In genomic region chr7:20287317-20287716, GRCh38 we compare ENCODE assay signal across 23 cellular contexts. TPM values are rescaled to one million over a fixed set of nuclear protein-coding genes. Genes with fewer than 3 reads are reported as not detected.
DNase-seq lines count a peak whose midpoint lies in the region; ATAC-seq, FAIRE-seq and TF ChIP-seq lines count a peak whose summit lies in the region.
"Had no signal": no experiment of that assay in that cellular context is flagged by ENCODE, and none has a peak within 500 bp of the region (broad histone marks: within the 10 kb centered on the region; RNA-seq: fewer than 3 reads in every experiment).

No MANE protein-coding gene starts in this region.

- H3K27me3 ChIP-seq in GM12878 (replicated peaks in 1 of 2; ENCODE audit: control insufficient read depth in 2 of 2, insufficient read depth in 2 of 2, low read length in 1 of 2) (no peaks in the 10 kb centered on the region), adrenal gland (no peaks in the 10 kb centered on the region)
- H3K27me3 ChIP-seq: left lung, sigmoid colon, vagina had no signal

- TF ChIP-seq POLR2A in GM12878 (IDR thresholded peaks at IDR 0.05; ENCODE audit: low read depth, low read length) (no peak), adrenal gland (IDR thresholded peaks at IDR 0.05) (no peak)

- no peaks in the 10 kb centered on the region for H3K9me3 Mint-ChIP-seq in activated T-helper 1 cell treated with anti-CD3 and anti-CD28 coated beads, Interleukin-12 subunit alpha, Interleukin-12 subunit beta, Interleukin-2, Interleukin-4 antibody, amounts not matched to agents 30 ng/mL and 10 ng/mL and 1 ng/mL, durations not matched to agents 14 hours and 24 hours and 36 hours
- H3K9me3 Mint-ChIP-seq: activated B cell treated with CpG ODN at 0.5 μM for 24 hours; activated T-helper 17 cell treated with anti-CD3 and anti-CD28 coated beads, Interleukin-2, amount 50 U/mL, for 72 hours; GM23338; T-helper 1 cell treated with Interleukin-12 subunit alpha and Interleukin-12 subunit beta and Interleukin-4 antibody, amounts not matched to agents 30 μg/mL and 1 μg/mL, for 36 hours had no signal

- no peaks in the 10 kb centered on the region for H3K79me2 ChIP-seq in GM12878 (ENCODE audit: control insufficient read depth, insufficient read depth, low read length)

- SMC1A ChIA-PET in GM12878 (lab: Charles Lee; ENCODE audit: uncharacterized antibody, unreplicated experiment), result interaction anchor here (0.7 to 8.6 kb wide), 8 partner anchors 13 to 129 kb away, joined by 4 to 148 read pairs (median 46); partner anchors contain the start of gene MACC1

- CTCF ChIA-PET in GM12878 (lab: Yijun Ruan, JAX), result interaction anchor here (1.0 to 5.6 kb wide), 5 partner anchors 14 to 72 kb away, joined by 3 to 44 read pairs (median 4); no protein-coding TSS in a partner anchor

- no peak overlapping the region for H3K9ac ChIP-seq in GM12878 (ENCODE audit: control insufficient read depth, insufficient read depth, low read length)

- H3K4me3 ChIP-seq in GM12878 (no peak overlapping the region), adrenal gland (no peak overlapping the region)
- H3K4me3 ChIP-seq: GM23338, left lung, sigmoid colon, vagina had no signal

- H3K36me3 ChIP-seq in GM12878 (ENCODE audit: control insufficient read depth in 2 of 2, insufficient read depth in 2 of 2, low read length in 1 of 2) (no peaks in the 10 kb centered on the region), adrenal gland (replicated peaks in 1 of 2) (no peaks in the 10 kb centered on the region)
- H3K36me3 ChIP-seq: left lung, sigmoid colon, vagina had no signal

- H3K27ac Mint-ChIP-seq in activated T-helper 1 cell treated with anti-CD3 and anti-CD28 coated beads, Interleukin-12 subunit alpha, Interleukin-12 subunit beta, Interleukin-2, Interleukin-4 antibody, amounts not matched to agents 30 ng/mL and 10 ng/mL and 1 ng/mL, durations not matched to agents 14 hours and 24 hours and 36 hours, result no peak overlapping the region
- H3K27ac Mint-ChIP-seq: activated B cell treated with CpG ODN at 0.5 μM for 24 hours; activated T-helper 17 cell treated with anti-CD3 and anti-CD28 coated beads, Interleukin-2, amount 50 U/mL, for 72 hours; CD4-positive, CD25-positive, alpha-beta regulatory T cell; GM23338; T-helper 1 cell treated with Interleukin-12 subunit alpha and Interleukin-12 subunit beta and Interleukin-4 antibody, amounts not matched to agents 30 μg/mL and 1 μg/mL, for 36 hours had no signal

- no peak for DNase-seq in GM18507 (ENCODE audit: extremely low spot score, insufficient read length, low read depth)
- DNase-seq in GM12878 (ENCODE audit: low read depth, low spot score), result no peak
- DNase-seq in activated T-helper 1 cell treated with anti-CD3 and anti-CD28 coated beads, Interleukin-12 subunit alpha, Interleukin-12 subunit beta, Interleukin-2, Interleukin-4 antibody, amounts not matched to agents 30 ng/mL and 10 ng/mL and 1 ng/mL, durations not matched to agents 14 hours and 24 hours and 36 hours (ENCODE audit: low spot score), result no peak
- DNase-seq in globus pallidus (ENCODE audit: low spot score), result no peak
- no peak for DNase-seq in adrenal gland
- no peak for DNase-seq in NCI-H2196 (lab: John Stamatoyannopoulos, UW; ENCODE audit: unreplicated experiment)
- DNase-seq: activated B cell treated with CpG ODN at 0.5 μM for 24 hours; activated CD8-positive, alpha-beta memory T cell treated with anti-CD3 and anti-CD28 coated beads for 24 hours; CD4-positive, CD25-positive, alpha-beta regulatory T cell; foreskin fibroblast; Karpas-422; left lung; NCI-H1436; occipital lobe; sigmoid colon; stimulated activated CD4-positive, alpha-beta T cell treated with anti-CD3 and anti-CD28 coated beads, Interleukin-2, amount 100 ng/mL, for 48 hours had no signal

- POLR2A ChIA-PET in GM12878 (lab: Charles Lee), result interaction anchor here (0.6 to 2.8 kb wide), 10 partner anchors 10 to 87 kb away, joined by 3 to 18 read pairs (median 5); no protein-coding TSS in a partner anchor

- H3K4me2 ChIP-seq in GM12878 (ENCODE audit: control insufficient read depth, insufficient read depth), result no peak overlapping the region
- H3K4me2 ChIP-seq: GM23338 had no signal

- H3K27me3 Mint-ChIP-seq in activated T-helper 1 cell treated with anti-CD3 and anti-CD28 coated beads, Interleukin-12 subunit alpha, Interleukin-12 subunit beta, Interleukin-2, Interleukin-4 antibody, amounts not matched to agents 30 ng/mL and 10 ng/mL and 1 ng/mL, durations not matched to agents 14 hours and 24 hours and 36 hours (ENCODE audit: insufficient read depth), result peaks cover 2% of the 10 kb centered on the region
- H3K27me3 Mint-ChIP-seq: activated B cell treated with CpG ODN at 0.5 μM for 24 hours; activated T-helper 17 cell treated with anti-CD3 and anti-CD28 coated beads, Interleukin-2, amount 50 U/mL, for 72 hours; CD4-positive, CD25-positive, alpha-beta regulatory T cell had no signal

- no peaks in the 10 kb centered on the region for H3K4me1 Mint-ChIP-seq in activated T-helper 1 cell treated with anti-CD3 and anti-CD28 coated beads, Interleukin-12 subunit alpha, Interleukin-12 subunit beta, Interleukin-2, Interleukin-4 antibody, amounts not matched to agents 30 ng/mL and 10 ng/mL and 1 ng/mL, durations not matched to agents 14 hours and 24 hours and 36 hours (ENCODE audit: low read depth)

- H4K20me1 ChIP-seq in GM12878 (ENCODE audit: control insufficient read depth, insufficient read depth), result no peaks in the 10 kb centered on the region

- TF ChIP-seq CTCF in GM12878 (IDR thresholded peaks at IDR 0.05 in 2 of 3, conservative IDR thresholded peaks at IDR 0.05 in 1 of 3; ENCODE audit: control insufficient read depth in 2 of 3, extremely low read depth in 1 of 3, insufficient read depth in 1 of 3, low read depth in 3 of 3, low read length in 3 of 3) (no peak), adrenal gland (IDR thresholded peaks at IDR 0.05) (no peak)

- WGBS in GM12878 (ENCODE audit: insufficient coverage, insufficient replicate concordance, low lambda C conversion rate, missing lambda C conversion rate), result 97% methylated on average over 2 of the region's 2 CpGs
- 75 to 88% (median 82%) methylated on average over 2 of the region's 2 CpGs for WGBS in adrenal gland, 4 donors

- TF ChIP-seq EP300 in GM12878 (IDR thresholded peaks at IDR 0.05; ENCODE audit: borderline replicate concordance in 1 of 2, control insufficient read depth in 1 of 2, low read depth in 2 of 2, low read length in 2 of 2), result peak; percentile 53 to 74; a peak in 3 of 4 replicates

- no peak overlapping the region for H3K4me3 Mint-ChIP-seq in activated T-helper 1 cell treated with anti-CD3 and anti-CD28 coated beads, Interleukin-12 subunit alpha, Interleukin-12 subunit beta, Interleukin-2, Interleukin-4 antibody, amounts not matched to agents 30 ng/mL and 10 ng/mL and 1 ng/mL, durations not matched to agents 14 hours and 24 hours and 36 hours
- H3K4me3 Mint-ChIP-seq: activated B cell treated with CpG ODN at 0.5 μM for 24 hours; activated T-helper 17 cell treated with anti-CD3 and anti-CD28 coated beads, Interleukin-2, amount 50 U/mL, for 72 hours; CD4-positive, CD25-positive, alpha-beta regulatory T cell; GM23338; T-helper 1 cell treated with Interleukin-12 subunit alpha and Interleukin-12 subunit beta and Interleukin-4 antibody, amounts not matched to agents 30 μg/mL and 1 μg/mL, for 36 hours had no signal

- RAD21 ChIA-PET in GM12878 (lab: Charles Lee; ENCODE audit: unreplicated experiment), result interaction anchor here (0.9 to 8.1 kb wide), 9 partner anchors 13 to 173 kb away, joined by 3 to 89 read pairs (median 18); partner anchors contain the start of gene MACC1

- H3K9me3 ChIP-seq in GM12878 (replicated peaks; ENCODE audit: control insufficient read depth, insufficient read depth, low read length) (no peaks in the 10 kb centered on the region; the same call in 2 of the 3 replicates), adrenal gland (replicated peaks in 1 of 3) (no peaks in the 10 kb centered on the region)
- H3K9me3 ChIP-seq: left lung, sigmoid colon, vagina had no signal

- peak; percentile 55 for ATAC-seq in GM21381 (IDR thresholded peaks at IDR 0.05; ENCODE audit: unreplicated experiment)
- ATAC-seq in HG03097 (IDR thresholded peaks at IDR 0.05; ENCODE audit: low FRiP score, unreplicated experiment), result peak; percentile 63
- peak; percentile 52 for ATAC-seq in GM12878
- ATAC-seq: activated T-helper 17 cell treated with anti-CD3 and anti-CD28 coated beads, Interleukin-2, amount 50 U/mL, for 72 hours; GM23338; left lung had no signal

- peaks cover 19% of the 10 kb centered on the region for H3K4me1 ChIP-seq in GM12878 (ENCODE audit: control insufficient read depth, insufficient read depth, low read length)
- no peaks in the 10 kb centered on the region for H3K4me1 ChIP-seq in adrenal gland (replicated peaks in 1 of 2)
- H3K4me1 ChIP-seq: left lung, sigmoid colon, vagina had no signal

- intact Hi-C loops in GM12878 (cut with micrococcal nuclease; ENCODE audit: unreplicated experiment) (no loop called here), adrenal gland (cut with DNase I) (no loop called here)
- intact Hi-C loops in activated T-helper 1 cell treated with anti-CD3 and anti-CD28 coated beads, Interleukin-12 subunit alpha, Interleukin-12 subunit beta, Interleukin-2, Interleukin-4 antibody, amounts not matched to agents 30 ng/mL and 10 ng/mL and 1 ng/mL, durations not matched to agents 14 hours and 24 hours and 36 hours (cut with micrococcal nuclease), result no loop called here

- H3K36me3 Mint-ChIP-seq in activated T-helper 1 cell treated with anti-CD3 and anti-CD28 coated beads, Interleukin-12 subunit alpha, Interleukin-12 subunit beta, Interleukin-2, Interleukin-4 antibody, amounts not matched to agents 30 ng/mL and 10 ng/mL and 1 ng/mL, durations not matched to agents 14 hours and 24 hours and 36 hours (ENCODE audit: low read depth), result no peaks in the 10 kb centered on the region
- H3K36me3 Mint-ChIP-seq: CD4-positive, CD25-positive, alpha-beta regulatory T cell had no signal

- peak; percentile 83 for FAIRE-seq in GM18507 (lab: Jason Lieb, UNC)
- no peak for FAIRE-seq in GM12878 (lab: Jason Lieb, UNC)

- H3K27ac ChIP-seq in GM12878 (ENCODE audit: control insufficient read depth, insufficient read depth) (no peak overlapping the region), adrenal gland (no peak overlapping the region)
- H3K27ac ChIP-seq: HL-60, left lung, sigmoid colon, vagina had no signal

- in situ Hi-C loops in GM12878 (cut with MboI), result loop anchor here (5.0 kb wide), 2 partner anchors 45 to 70 kb away; partner anchors contain the start of gene MACC1

- no peak overlapping the region for H2AFZ ChIP-seq in GM12878 (ENCODE audit: control insufficient read depth, low read depth, low read length)
- H2AFZ ChIP-seq: GM23338 had no signal

- BruUV-seq in GM12878 (replicated peaks; lab: Mats Ljungman, UMichigan), result no TSS peak

- no peak for TF ChIP-seq RAD21 in GM12878 (IDR thresholded peaks at IDR 0.05; ENCODE audit: insufficient read depth, low read depth, low read length)

RNA-seq across cellular contexts. Expression of gene ITGB8, which starts 43.4 kb away (rescaled TPM):
- 157 and 162 TPM in 2 replicates for total RNA-seq in GM12878 (2013; cell fraction: nucleolus; rRNA removed)
- 3.1 and 3.9 TPM in 2 replicates for total RNA-seq in GM12878 (2014; rRNA removed)
- total RNA-seq in GM12878 (2014; rRNA removed; fragmentation: Illumina TruSeq; extraction: Trizol), result 3.0 TPM in 2 replicates
- 3.0 and 3.2 TPM in 2 replicates for total RNA-seq in GM12878 (2021)
- 0.29 TPM for polyA plus RNA-seq in GM12878 (2011; ENCODE audit: low read depth)
- polyA plus RNA-seq in GM12878 (2011; rRNA removed), result 26.2 and 45.6 TPM in 2 replicates
- 10.0 and 11.0 TPM in 2 replicates for polyA plus RNA-seq in GM12878 (2011; cell fraction: cytosol; rRNA removed)
- 59.4 and 69.9 TPM in 2 replicates for polyA plus RNA-seq in GM12878 (2011; cell fraction: nucleus; rRNA removed)
- polyA plus RNA-seq in GM12878 (2012), result 0.55 and 0.60 TPM in 2 replicates
- 1.6 and 2.2 TPM in 2 replicates for polyA plus RNA-seq in GM12878 (2014; fragmentation: Illumina TruSeq; extraction: Trizol)
- under 1 TPM; 0.37 to 0.40 TPM for polyA plus RNA-seq in GM12878 (2014; fragmentation: Nextera tagmentation; extraction: Ambion mirVana)
- polyA plus RNA-seq in GM12878 (2014; rRNA removed), result 1.4 TPM in 2 replicates
- 1 to 10 TPM in 1 of 2 experiments, under 1 TPM in 1; 0.95 to 1.4 TPM for polyA plus RNA-seq in GM12878 (2016; fragmentation: Nextera tagmentation; extraction: Ambion mirVana)
- 119 and 122 TPM in 2 replicates for polyA minus RNA-seq in GM12878 (2011; rRNA and poly(A)+ RNA removed)
- polyA minus RNA-seq in GM12878 (2011; cell fraction: cytosol; rRNA and poly(A)+ RNA removed), result 24.3 and 26.2 TPM in 2 replicates
- 168 and 290 TPM in 2 replicates for polyA minus RNA-seq in GM12878 (2011; cell fraction: nucleus; rRNA and poly(A)+ RNA removed)
- 0.03 TPM in 1 of 2 replicates, not detected in the other for total RNA-seq in activated T-helper 1 cell treated with anti-CD3 and anti-CD28 coated beads, Interleukin-12 subunit alpha, Interleukin-12 subunit beta, Interleukin-2, Interleukin-4 antibody, amounts not matched to agents 30 ng/mL and 10 ng/mL and 1 ng/mL, durations not matched to agents 14 hours and 24 hours and 36 hours
- 10 to 100 TPM in 3 of 8 donors, 1 to 10 TPM in 5; 3.1 to 16.4 (median 9.0) TPM for total RNA-seq in adrenal gland
- polyA plus RNA-seq in adrenal gland, result 1 to 10 TPM; 1.1 to 4.3 (median 1.4) TPM
